In the genomic region with DNA sequence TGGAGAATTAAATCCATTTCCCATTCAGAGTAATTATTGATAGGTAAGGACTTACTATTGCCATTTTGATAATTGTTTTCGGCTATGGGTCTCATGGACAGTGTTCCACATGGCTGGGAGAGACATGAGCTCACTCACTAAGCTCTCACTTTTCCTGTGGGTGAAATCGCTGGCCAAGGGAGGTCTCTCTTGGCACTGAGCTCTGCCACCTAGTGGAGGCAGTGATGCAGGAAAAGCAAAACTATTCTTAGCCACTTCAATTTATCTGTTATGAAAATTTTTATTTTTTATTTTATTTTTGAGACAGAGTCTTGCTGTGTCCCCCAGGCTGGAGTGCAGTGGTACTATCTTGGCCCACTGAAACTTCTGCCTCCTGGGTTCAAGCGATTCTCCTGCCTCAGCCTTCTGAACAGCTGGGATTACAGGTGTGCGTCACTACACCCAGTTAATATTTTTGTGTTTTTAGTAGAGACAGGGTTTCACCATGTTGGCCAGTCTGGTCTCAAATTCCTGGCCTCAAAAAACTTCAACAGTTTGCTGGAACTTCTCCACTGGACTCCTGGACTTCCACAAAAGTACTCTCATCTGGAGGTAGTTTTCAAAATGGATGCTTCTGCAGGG, we compare ENCODE assay signal across 9 cellular contexts. TPM values are rescaled to one million over a fixed set of nuclear protein-coding genes. Genes with fewer than 3 reads are reported as not detected.
DNase-seq lines count a peak whose midpoint lies in the region; ATAC-seq, FAIRE-seq and TF ChIP-seq lines count a peak whose summit lies in the region.
"Had no signal": no experiment of that assay in that cellular context is flagged by ENCODE, and none has a peak within 500 bp of the region (broad histone marks: within the 10 kb centered on the region; RNA-seq: fewer than 3 reads in every experiment).

No MANE protein-coding gene starts in this region.

- TF ChIP-seq POLR2A in K562 (conservative IDR thresholded peaks at IDR 0.05), result no peak

- H3K27me3 Mint-ChIP-seq in T-helper 2 cell treated with Interferon-gamma antibody and Interleukin-4, amounts not matched to agents 5 μg/mL and 100 μg/mL, for 36 hours (ENCODE audit: low read depth), result peaks cover 25% of the 10 kb centered on the region

- peak; percentile 46 to 52 for TF ChIP-seq RAD21 in K562 (CRISPR knock-in tag; conservative IDR thresholded peaks at IDR 0.05 in 1 of 2, IDR thresholded peaks at IDR 0.05 in 1 of 2)

- H3K9me3 Mint-ChIP-seq in T-helper 2 cell treated with Interferon-gamma antibody and Interleukin-4, amounts not matched to agents 5 μg/mL and 100 μg/mL, for 36 hours, result no peaks in the 10 kb centered on the region

- peak; percentile 75 for ATAC-seq in K562
- ATAC-seq in GM19397 (IDR thresholded peaks at IDR 0.05; ENCODE audit: unreplicated experiment), result no peak

- H3K9me1 ChIP-seq in K562 (ENCODE audit: control insufficient read depth, insufficient read depth, low read length), result no peaks in the 10 kb centered on the region

- DNase-seq in NCI-H2029 (lab: John Stamatoyannopoulos, UW) (peak; percentile 32), NCI-H2029 treated with DMSO at 0.1 percent for 48 hours (lab: John Stamatoyannopoulos, UW) (no peak), NCI-H1694 treated with DMSO at 0.1 percent for 48 hours (lab: John Stamatoyannopoulos, UW) (peak; percentile 20), K562 (ENCODE audit: extremely low read depth in 1 of 4, low spot score in 3 of 4) (peak; percentile 23 to 71 (median 39)), iPS-NIHi11 (ENCODE audit: low spot score) (peak; percentile 68)
- peak; percentile 34 for DNase-seq in T-helper 2 cell treated with Interferon-gamma antibody and Interleukin-4, amounts not matched to agents 5 μg/mL and 100 μg/mL, for 36 hours (ENCODE audit: low spot score)
- peak; percentile 47 for DNase-seq in stimulated activated CD4-positive, alpha-beta T cell treated with anti-CD3 and anti-CD28 coated beads, Interleukin-12 subunit alpha, Interleukin-12 subunit beta, amount 100 ng/mL, for 4 hours

- POLR2A ChIA-PET in K562 (lab: Yijun Ruan, JAX), result interaction anchor here (1.0 to 1.1 kb wide), 3 partner anchors 11 to 16 kb away, joined by 3 to 5 read pairs (median 3); partner anchors contain the start of gene ANKUB1

- TF ChIP-seq CTCF in K562 (IDR thresholded peaks at IDR 0.05 in 2 of 3, conservative IDR thresholded peaks at IDR 0.05 in 1 of 3; ENCODE audit: insufficient read depth in 2 of 3, low read depth in 1 of 3, low read length in 3 of 3), result peak; percentile 66 to 79 (median 76)

- CTCF ChIA-PET in K562 (lab: Yijun Ruan, JAX; ENCODE audit: low intra/inter-chr PET ratio), result interaction anchor here (1.0 kb wide), 1 partner anchor 239 kb away, joined by 3 read pairs; no protein-coding TSS in a partner anchor

- H3K79me2 ChIP-seq in K562 (ENCODE audit: control insufficient read depth, insufficient read depth, low read length), result peaks cover 2% of the 10 kb centered on the region; the same call in 1 of the 3 replicates

- H3K9me3 ChIP-seq in K562 (replicated peaks; ENCODE audit: control insufficient read depth, insufficient read depth, low read depth, low read length), result no peaks in the 10 kb centered on the region
- H3K9me3 ChIP-seq: BLaER1 treated with 17β-estradiol and CSF1 and Interleukin-3, amounts not matched to agents 10 nM and 100 nM had no signal

- no peak overlapping the region for H3K27ac ChIP-seq in K562 (ENCODE audit: extremely low read depth, low read depth, low read length)

- H3K4me2 ChIP-seq in K562 (ENCODE audit: insufficient read depth, low read length), result peak overlapping the region; percentile 28; the same call in 1 of the 2 replicates

- H3K27ac Mint-ChIP-seq in T-helper 2 cell treated with Interferon-gamma antibody and Interleukin-4, amounts not matched to agents 5 μg/mL and 100 μg/mL, for 36 hours, result no peak overlapping the region

- FAIRE-seq in K562 (lab: Jason Lieb, UNC), result peak; percentile 91

- no peaks in the 10 kb centered on the region for H3K27me3 ChIP-seq in K562 (ENCODE audit: control insufficient read depth in 2 of 2, insufficient read depth in 2 of 2, low read length in 2 of 2)
- H3K27me3 ChIP-seq: BLaER1 treated with 17β-estradiol and CSF1 and Interleukin-3, amounts not matched to agents 10 nM and 100 nM had no signal

- H3K4me1 ChIP-seq in K562 (replicated peaks in 1 of 2; ENCODE audit: control insufficient read depth in 2 of 2, insufficient read depth in 2 of 2, low read length in 2 of 2), result peaks cover 0 to 8% of the 10 kb centered on the region in 2 experiments; a peak in 2 of 5 replicates

- intact Hi-C loops in K562 (cut with micrococcal nuclease), result loop anchor here (5.0 kb wide), 1 partner anchor 41 kb away; no protein-coding TSS in a partner anchor

- no peak overlapping the region for H3K9ac ChIP-seq in K562 (ENCODE audit: insufficient read depth in 1 of 2, low read depth in 2 of 2, low read length in 2 of 2)
- H3K9ac ChIP-seq: BLaER1 treated with 17β-estradiol and CSF1 and Interleukin-3, amounts not matched to agents 10 nM and 100 nM had no signal

- TF ChIP-seq EP300 in K562 (IDR thresholded peaks at IDR 0.05; ENCODE audit: low read length), result no peak

- in situ Hi-C loops in K562 (cut with MboI), result no loop called here

- H2AFZ ChIP-seq in K562 (ENCODE audit: low read depth, low read length), result peak overlapping the region; percentile 71

- no peaks in the 10 kb centered on the region for H3K36me3 ChIP-seq in K562 (ENCODE audit: control insufficient read depth, insufficient read depth, low read length)
- H3K36me3 ChIP-seq: BLaER1 treated with 17β-estradiol and CSF1 and Interleukin-3, amounts not matched to agents 10 nM and 100 nM had no signal

- WGBS in K562 (ENCODE audit: insufficient coverage, low coverage, missing lambda C conversion rate), result 27% methylated on average over 4 of the region's 4 CpGs

- no TSS peak for BruUV-seq in K562 (replicated peaks; lab: Mats Ljungman, UMichigan)

- H3K36me3 Mint-ChIP-seq in T-helper 2 cell treated with Interferon-gamma antibody and Interleukin-4, amounts not matched to agents 5 μg/mL and 100 μg/mL, for 36 hours (ENCODE audit: low read depth), result no peaks in the 10 kb centered on the region

- H3K4me3 ChIP-seq in K562, result no peak overlapping the region
- H3K4me3 ChIP-seq: BLaER1 treated with 17β-estradiol and CSF1 and Interleukin-3, amounts not matched to agents 10 nM and 100 nM had no signal

- H3K4me3 Mint-ChIP-seq in T-helper 2 cell treated with Interferon-gamma antibody and Interleukin-4, amounts not matched to agents 5 μg/mL and 100 μg/mL, for 36 hours, result no peak overlapping the region

- peaks cover 18% of the 10 kb centered on the region for H3K4me1 Mint-ChIP-seq in T-helper 2 cell treated with Interferon-gamma antibody and Interleukin-4, amounts not matched to agents 5 μg/mL and 100 μg/mL, for 36 hours (ENCODE audit: low read depth)

- H4K20me1 ChIP-seq in K562 (replicated peaks; ENCODE audit: control insufficient read depth, insufficient read depth, low read length), result no peaks in the 10 kb centered on the region
- H4K20me1 ChIP-seq: BLaER1 treated with 17β-estradiol and CSF1 and Interleukin-3, amounts not matched to agents 10 nM and 100 nM had no signal

RNA-seq across cellular contexts. Expression of gene RNF13, which starts 4.7 kb away (rescaled TPM):
- 15.2 and 26.2 TPM in 2 replicates for total RNA-seq in K562 (2011; cell fraction: chromatin; rRNA removed; ENCODE audit: low replicate concordance)
- total RNA-seq in K562 (2011; cell fraction: nucleolus; rRNA removed), result 16.5 and 18.6 TPM in 2 replicates
- 25.7 and 28.9 TPM in 2 replicates for total RNA-seq in K562 (2011; cell fraction: nucleoplasm; rRNA removed)
- 14.1 and 16.8 TPM in 2 replicates for total RNA-seq in K562 (2014; rRNA removed)
- total RNA-seq in K562 (2014; rRNA removed; fragmentation: Illumina TruSeq; extraction: Trizol), result 19.8 and 22.0 TPM in 2 replicates
- 18.4 and 20.3 TPM in 2 replicates for total RNA-seq in K562 (2015; rRNA removed; fragmentation: Illumina TruSeq; extraction: Trizol)
- 14.8 and 18.2 TPM in 2 replicates for total RNA-seq in K562 (2021)
- polyA plus RNA-seq in K562 (2011; rRNA removed), result 16.5 and 18.9 TPM in 2 replicates
- polyA plus RNA-seq in K562 (2011; cell fraction: cytosol; rRNA removed), result 7.7 and 8.4 TPM in 2 replicates
- 7.1 and 9.1 TPM in 2 replicates for polyA plus RNA-seq in K562 (2011; cell fraction: nucleus; rRNA removed)
- 16.4 and 18.0 TPM in 2 replicates for polyA plus RNA-seq in K562 (2012)
- 14.7 and 15.7 TPM in 2 replicates for polyA plus RNA-seq in K562 (2014; fragmentation: Illumina TruSeq; extraction: Trizol)
- 10 to 100 TPM; 33.2 to 35.8 TPM for polyA plus RNA-seq in K562 (2014; fragmentation: Nextera tagmentation; extraction: Ambion mirVana)
- 10.5 and 12.7 TPM in 2 replicates for polyA plus RNA-seq in K562 (2014; rRNA removed)
- polyA minus RNA-seq in K562 (2011; rRNA and poly(A)+ RNA removed), result 33.9 and 36.3 TPM in 2 replicates
- polyA minus RNA-seq in K562 (2011; cell fraction: cytosol; rRNA and poly(A)+ RNA removed), result 6.8 and 10.6 TPM in 2 replicates
- 14.9 and 23.3 TPM in 2 replicates for polyA minus RNA-seq in K562 (2011; cell fraction: nucleus; rRNA and poly(A)+ RNA removed)

RNA-seq across cellular contexts. Expression of gene ANKUB1, which starts 16.0 kb away (rescaled TPM):
- not detected in 2 replicates for total RNA-seq in K562 (2011; cell fraction: chromatin; rRNA removed; ENCODE audit: low replicate concordance)
- not detected in 2 replicates for total RNA-seq in K562 (2011; cell fraction: nucleolus; rRNA removed)
- not detected in 2 replicates for total RNA-seq in K562 (2011; cell fraction: nucleoplasm; rRNA removed)
- total RNA-seq in K562 (2014; rRNA removed), result not detected in 2 replicates
- total RNA-seq in K562 (2014; rRNA removed; fragmentation: Illumina TruSeq; extraction: Trizol), result not detected in 2 replicates
- total RNA-seq in K562 (2015; rRNA removed; fragmentation: Illumina TruSeq; extraction: Trizol), result not detected in 2 replicates
- total RNA-seq in K562 (2021), result not detected in 2 replicates
- polyA plus RNA-seq in K562 (2011; rRNA removed), result not detected in 2 replicates
- polyA plus RNA-seq in K562 (2011; cell fraction: cytosol; rRNA removed), result 0.12 TPM in 1 of 2 replicates, not detected in the other
- not detected in 2 replicates for polyA plus RNA-seq in K562 (2011; cell fraction: nucleus; rRNA removed)
- not detected in 2 replicates for polyA plus RNA-seq in K562 (2012)
- polyA plus RNA-seq in K562 (2014; fragmentation: Illumina TruSeq; extraction: Trizol), result not detected in 2 replicates
- not detected for polyA plus RNA-seq in K562 (2014; fragmentation: Nextera tagmentation; extraction: Ambion mirVana)
- polyA plus RNA-seq in K562 (2014; rRNA removed), result not detected in 2 replicates
- polyA minus RNA-seq in K562 (2011; rRNA and poly(A)+ RNA removed), result 0.27 TPM in 1 of 2 replicates, not detected in the other
- not detected in 2 replicates for polyA minus RNA-seq in K562 (2011; cell fraction: cytosol; rRNA and poly(A)+ RNA removed)
- not detected in 2 replicates for polyA minus RNA-seq in K562 (2011; cell fraction: nucleus; rRNA and poly(A)+ RNA removed)

RNA-seq across cellular contexts. Expression of gene COMMD2, which starts 56.0 kb away (rescaled TPM):
- total RNA-seq in K562 (2011; cell fraction: chromatin; rRNA removed; ENCODE audit: low replicate concordance), result 13.6 and 23.0 TPM in 2 replicates
- total RNA-seq in K562 (2011; cell fraction: nucleolus; rRNA removed), result 8.3 and 10.1 TPM in 2 replicates
- total RNA-seq in K562 (2011; cell fraction: nucleoplasm; rRNA removed), result 15.0 and 27.2 TPM in 2 replicates
- 22.2 and 25.8 TPM in 2 replicates for total RNA-seq in K562 (2014; rRNA removed)
- 41.8 and 43.6 TPM in 2 replicates for total RNA-seq in K562 (2014; rRNA removed; fragmentation: Illumina TruSeq; extraction: Trizol)
- 25.8 and 29.4 TPM in 2 replicates for total RNA-seq in K562 (2015; rRNA removed; fragmentation: Illumina TruSeq; extraction: Trizol)
- 36.1 and 37.5 TPM in 2 replicates for total RNA-seq in K562 (2021)
- polyA plus RNA-seq in K562 (2011; rRNA removed), result 38.1 and 69.1 TPM in 2 replicates
- 21.8 and 24.0 TPM in 2 replicates for polyA plus RNA-seq in K562 (2011; cell fraction: cytosol; rRNA removed)
- polyA plus RNA-seq in K562 (2011; cell fraction: nucleus; rRNA removed), result 6.9 and 7.1 TPM in 2 replicates
- 26.3 and 30.0 TPM in 2 replicates for polyA plus RNA-seq in K562 (2012)
- polyA plus RNA-seq in K562 (2014; fragmentation: Illumina TruSeq; extraction: Trizol), result 59.0 and 68.2 TPM in 2 replicates
- polyA plus RNA-seq in K562 (2014; fragmentation: Nextera tagmentation; extraction: Ambion mirVana), result 100 to 1,000 TPM in 1 of 2 experiments, 10 to 100 TPM in 1; 93.0 to 102 TPM
- 27.9 and 32.9 TPM in 2 replicates for polyA plus RNA-seq in K562 (2014; rRNA removed)
- 32.7 and 33.1 TPM in 2 replicates for polyA minus RNA-seq in K562 (2011; rRNA and poly(A)+ RNA removed)
- 12.5 and 12.8 TPM in 2 replicates for polyA minus RNA-seq in K562 (2011; cell fraction: cytosol; rRNA and poly(A)+ RNA removed)
- 11.2 and 13.6 TPM in 2 replicates for polyA minus RNA-seq in K562 (2011; cell fraction: nucleus; rRNA and poly(A)+ RNA removed)
